In the genomic region with DNA sequence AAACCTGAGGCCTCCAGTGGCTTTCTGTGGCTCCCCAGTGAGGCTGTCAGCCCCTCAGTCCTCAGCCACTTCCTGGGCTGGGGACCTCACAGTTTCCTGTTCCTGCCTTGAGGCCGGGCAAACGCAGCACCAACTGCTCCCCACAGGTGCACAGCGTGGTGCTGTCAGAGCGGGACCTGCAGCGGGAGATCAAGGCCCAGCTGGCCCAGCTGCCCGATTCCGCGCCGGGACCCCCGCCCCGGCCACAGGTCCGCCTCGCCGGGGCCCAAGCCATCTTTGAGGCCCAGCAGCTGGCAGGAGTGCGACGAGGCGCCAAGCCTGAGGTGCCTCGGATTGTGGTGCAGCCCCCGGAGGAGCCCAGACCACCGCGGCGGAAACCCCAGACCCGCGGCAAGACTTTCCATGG, we compare ENCODE assay signal across 1 cellular context.
TF ChIP-seq lines count a peak whose summit lies in the region.

No MANE protein-coding gene starts in this region.

TF ChIP-seq in GM12878, 131 proteins besides CTCF, POLR2A, EP300 and RAD21 (continues in another document):
- no peak for TF ChIP-seq POLR2AphosphoS2 (IDR thresholded peaks at IDR 0.05; ENCODE audit: low read depth, low read length)
- TF ChIP-seq TCF7 (IDR thresholded peaks at IDR 0.05; ENCODE audit: borderline replicate concordance), result no peak
- TF ChIP-seq, protein P1, sequence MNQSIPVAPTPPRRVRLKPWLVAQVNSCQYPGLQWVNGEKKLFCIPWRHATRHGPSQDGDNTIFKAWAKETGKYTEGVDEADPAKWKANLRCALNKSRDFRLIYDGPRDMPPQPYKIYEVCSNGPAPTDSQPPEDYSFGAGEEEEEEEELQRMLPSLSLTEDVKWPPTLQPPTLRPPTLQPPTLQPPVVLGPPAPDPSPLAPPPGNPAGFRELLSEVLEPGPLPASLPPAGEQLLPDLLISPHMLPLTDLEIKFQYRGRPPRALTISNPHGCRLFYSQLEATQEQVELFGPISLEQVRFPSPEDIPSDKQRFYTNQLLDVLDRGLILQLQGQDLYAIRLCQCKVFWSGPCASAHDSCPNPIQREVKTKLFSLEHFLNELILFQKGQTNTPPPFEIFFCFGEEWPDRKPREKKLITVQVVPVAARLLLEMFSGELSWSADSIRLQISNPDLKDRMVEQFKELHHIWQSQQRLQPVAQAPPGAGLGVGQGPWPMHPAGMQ (IDR thresholded peaks at IDR 0.05; ENCODE audit: borderline replicate concordance), result no peak
- TF ChIP-seq, protein P2, sequence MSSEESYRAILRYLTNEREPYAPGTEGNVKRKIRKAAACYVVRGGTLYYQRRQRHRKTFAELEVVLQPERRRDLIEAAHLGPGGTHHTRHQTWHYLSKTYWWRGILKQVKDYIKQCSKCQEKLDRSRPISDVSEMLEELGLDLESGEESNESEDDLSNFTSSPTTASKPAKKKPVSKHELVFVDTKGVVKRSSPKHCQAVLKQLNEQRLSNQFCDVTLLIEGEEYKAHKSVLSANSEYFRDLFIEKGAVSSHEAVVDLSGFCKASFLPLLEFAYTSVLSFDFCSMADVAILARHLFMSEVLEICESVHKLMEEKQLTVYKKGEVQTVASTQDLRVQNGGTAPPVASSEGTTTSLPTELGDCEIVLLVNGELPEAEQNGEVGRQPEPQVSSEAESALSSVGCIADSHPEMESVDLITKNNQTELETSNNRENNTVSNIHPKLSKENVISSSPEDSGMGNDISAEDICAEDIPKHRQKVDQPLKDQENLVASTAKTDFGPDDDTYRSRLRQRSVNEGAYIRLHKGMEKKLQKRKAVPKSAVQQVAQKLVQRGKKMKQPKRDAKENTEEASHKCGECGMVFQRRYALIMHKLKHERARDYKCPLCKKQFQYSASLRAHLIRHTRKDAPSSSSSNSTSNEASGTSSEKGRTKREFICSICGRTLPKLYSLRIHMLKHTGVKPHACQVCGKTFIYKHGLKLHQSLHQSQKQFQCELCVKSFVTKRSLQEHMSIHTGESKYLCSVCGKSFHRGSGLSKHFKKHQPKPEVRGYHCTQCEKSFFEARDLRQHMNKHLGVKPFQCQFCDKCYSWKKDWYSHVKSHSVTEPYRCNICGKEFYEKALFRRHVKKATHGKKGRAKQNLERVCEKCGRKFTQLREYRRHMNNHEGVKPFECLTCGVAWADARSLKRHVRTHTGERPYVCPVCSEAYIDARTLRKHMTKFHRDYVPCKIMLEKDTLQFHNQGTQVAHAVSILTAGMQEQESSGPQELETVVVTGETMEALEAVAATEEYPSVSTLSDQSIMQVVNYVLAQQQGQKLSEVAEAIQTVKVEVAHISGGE (CRISPR knock-in tag; IDR thresholded peaks at IDR 0.05), result no peak
- peak; percentile 95 for TF ChIP-seq TCF3 (IDR thresholded peaks at IDR 0.05; ENCODE audit: borderline replicate concordance, insufficient read depth, low read depth, low read length)
- TF ChIP-seq ESRRA (IDR thresholded peaks at IDR 0.05; ENCODE audit: low read length), result no peak
- no peak for TF ChIP-seq SMARCA5 (IDR thresholded peaks at IDR 0.05)
- TF ChIP-seq TCF12 (IDR thresholded peaks at IDR 0.05; ENCODE audit: low read depth, low read length), result peak; percentile 91
- TF ChIP-seq CHD4 (IDR thresholded peaks at IDR 0.05), result no peak
- TF ChIP-seq FOXM1 (IDR thresholded peaks at IDR 0.05; ENCODE audit: low read depth, low read length), result no peak
- TF ChIP-seq EZH2 (IDR thresholded peaks at IDR 0.05; ENCODE audit: borderline replicate concordance, control insufficient read depth, low read depth, low read length), result no peak
- TF ChIP-seq, protein P3, sequence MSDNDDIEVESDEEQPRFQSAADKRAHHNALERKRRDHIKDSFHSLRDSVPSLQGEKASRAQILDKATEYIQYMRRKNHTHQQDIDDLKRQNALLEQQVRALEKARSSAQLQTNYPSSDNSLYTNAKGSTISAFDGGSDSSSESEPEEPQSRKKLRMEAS (IDR thresholded peaks at IDR 0.05; ENCODE audit: low read depth, low read length), result peak; percentile 55; the same call in 1 of the 2 replicates
- TF ChIP-seq, protein P4, sequence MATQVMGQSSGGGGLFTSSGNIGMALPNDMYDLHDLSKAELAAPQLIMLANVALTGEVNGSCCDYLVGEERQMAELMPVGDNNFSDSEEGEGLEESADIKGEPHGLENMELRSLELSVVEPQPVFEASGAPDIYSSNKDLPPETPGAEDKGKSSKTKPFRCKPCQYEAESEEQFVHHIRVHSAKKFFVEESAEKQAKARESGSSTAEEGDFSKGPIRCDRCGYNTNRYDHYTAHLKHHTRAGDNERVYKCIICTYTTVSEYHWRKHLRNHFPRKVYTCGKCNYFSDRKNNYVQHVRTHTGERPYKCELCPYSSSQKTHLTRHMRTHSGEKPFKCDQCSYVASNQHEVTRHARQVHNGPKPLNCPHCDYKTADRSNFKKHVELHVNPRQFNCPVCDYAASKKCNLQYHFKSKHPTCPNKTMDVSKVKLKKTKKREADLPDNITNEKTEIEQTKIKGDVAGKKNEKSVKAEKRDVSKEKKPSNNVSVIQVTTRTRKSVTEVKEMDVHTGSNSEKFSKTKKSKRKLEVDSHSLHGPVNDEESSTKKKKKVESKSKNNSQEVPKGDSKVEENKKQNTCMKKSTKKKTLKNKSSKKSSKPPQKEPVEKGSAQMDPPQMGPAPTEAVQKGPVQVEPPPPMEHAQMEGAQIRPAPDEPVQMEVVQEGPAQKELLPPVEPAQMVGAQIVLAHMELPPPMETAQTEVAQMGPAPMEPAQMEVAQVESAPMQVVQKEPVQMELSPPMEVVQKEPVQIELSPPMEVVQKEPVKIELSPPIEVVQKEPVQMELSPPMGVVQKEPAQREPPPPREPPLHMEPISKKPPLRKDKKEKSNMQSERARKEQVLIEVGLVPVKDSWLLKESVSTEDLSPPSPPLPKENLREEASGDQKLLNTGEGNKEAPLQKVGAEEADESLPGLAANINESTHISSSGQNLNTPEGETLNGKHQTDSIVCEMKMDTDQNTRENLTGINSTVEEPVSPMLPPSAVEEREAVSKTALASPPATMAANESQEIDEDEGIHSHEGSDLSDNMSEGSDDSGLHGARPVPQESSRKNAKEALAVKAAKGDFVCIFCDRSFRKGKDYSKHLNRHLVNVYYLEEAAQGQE (IDR thresholded peaks at IDR 0.05; ENCODE audit: low read depth, low read length), result no peak
- no peak for TF ChIP-seq NRF1 (conservative IDR thresholded peaks at IDR 0.05; ENCODE audit: low read depth, low read length)
- TF ChIP-seq CBX3 (IDR thresholded peaks at IDR 0.05; ENCODE audit: borderline replicate concordance, low read depth), result no peak
- no peak for TF ChIP-seq WRNIP1 (IDR thresholded peaks at IDR 0.05; ENCODE audit: borderline replicate concordance, low read depth, low read length)
- TF ChIP-seq RCOR1 (conservative IDR thresholded peaks at IDR 0.05; ENCODE audit: low read depth, low read length), result no peak
- no peak for TF ChIP-seq SUPT20H (IDR thresholded peaks at IDR 0.05; ENCODE audit: borderline replicate concordance, control insufficient read depth, low read depth, low read length)
- no peak for TF ChIP-seq NFIC (IDR thresholded peaks at IDR 0.05; ENCODE audit: low read depth, low read length)
- no peak for TF ChIP-seq MEF2A (IDR thresholded peaks at IDR 0.05; ENCODE audit: insufficient read depth, low read depth, low read length)
- TF ChIP-seq, protein P5, sequence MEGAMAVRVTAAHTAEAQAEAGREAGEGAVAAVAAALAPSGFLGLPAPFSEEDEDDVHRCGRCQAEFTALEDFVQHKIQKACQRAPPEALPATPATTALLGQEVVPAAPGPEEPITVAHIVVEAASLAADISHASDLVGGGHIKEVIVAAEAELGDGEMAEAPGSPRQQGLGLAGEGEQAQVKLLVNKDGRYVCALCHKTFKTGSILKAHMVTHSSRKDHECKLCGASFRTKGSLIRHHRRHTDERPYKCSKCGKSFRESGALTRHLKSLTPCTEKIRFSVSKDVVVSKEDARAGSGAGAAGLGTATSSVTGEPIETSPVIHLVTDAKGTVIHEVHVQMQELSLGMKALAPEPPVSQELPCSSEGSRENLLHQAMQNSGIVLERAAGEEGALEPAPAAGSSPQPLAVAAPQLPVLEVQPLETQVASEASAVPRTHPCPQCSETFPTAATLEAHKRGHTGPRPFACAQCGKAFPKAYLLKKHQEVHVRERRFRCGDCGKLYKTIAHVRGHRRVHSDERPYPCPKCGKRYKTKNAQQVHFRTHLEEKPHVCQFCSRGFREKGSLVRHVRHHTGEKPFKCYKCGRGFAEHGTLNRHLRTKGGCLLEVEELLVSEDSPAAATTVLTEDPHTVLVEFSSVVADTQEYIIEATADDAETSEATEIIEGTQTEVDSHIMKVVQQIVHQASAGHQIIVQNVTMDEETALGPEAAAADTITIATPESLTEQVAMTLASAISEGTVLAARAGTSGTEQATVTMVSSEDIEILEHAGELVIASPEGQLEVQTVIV (IDR thresholded peaks at IDR 0.05; ENCODE audit: borderline replicate concordance, partially characterized antibody), result no peak
- no peak for TF ChIP-seq JUNB (IDR thresholded peaks at IDR 0.05)
- TF ChIP-seq, protein P6, sequence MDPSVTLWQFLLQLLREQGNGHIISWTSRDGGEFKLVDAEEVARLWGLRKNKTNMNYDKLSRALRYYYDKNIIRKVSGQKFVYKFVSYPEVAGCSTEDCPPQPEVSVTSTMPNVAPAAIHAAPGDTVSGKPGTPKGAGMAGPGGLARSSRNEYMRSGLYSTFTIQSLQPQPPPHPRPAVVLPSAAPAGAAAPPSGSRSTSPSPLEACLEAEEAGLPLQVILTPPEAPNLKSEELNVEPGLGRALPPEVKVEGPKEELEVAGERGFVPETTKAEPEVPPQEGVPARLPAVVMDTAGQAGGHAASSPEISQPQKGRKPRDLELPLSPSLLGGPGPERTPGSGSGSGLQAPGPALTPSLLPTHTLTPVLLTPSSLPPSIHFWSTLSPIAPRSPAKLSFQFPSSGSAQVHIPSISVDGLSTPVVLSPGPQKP (IDR thresholded peaks at IDR 0.05; ENCODE audit: low read depth, low read length), result no peak
- no peak for TF ChIP-seq BMI1 (IDR thresholded peaks at IDR 0.05; ENCODE audit: borderline replicate concordance)
- TF ChIP-seq, protein P7, sequence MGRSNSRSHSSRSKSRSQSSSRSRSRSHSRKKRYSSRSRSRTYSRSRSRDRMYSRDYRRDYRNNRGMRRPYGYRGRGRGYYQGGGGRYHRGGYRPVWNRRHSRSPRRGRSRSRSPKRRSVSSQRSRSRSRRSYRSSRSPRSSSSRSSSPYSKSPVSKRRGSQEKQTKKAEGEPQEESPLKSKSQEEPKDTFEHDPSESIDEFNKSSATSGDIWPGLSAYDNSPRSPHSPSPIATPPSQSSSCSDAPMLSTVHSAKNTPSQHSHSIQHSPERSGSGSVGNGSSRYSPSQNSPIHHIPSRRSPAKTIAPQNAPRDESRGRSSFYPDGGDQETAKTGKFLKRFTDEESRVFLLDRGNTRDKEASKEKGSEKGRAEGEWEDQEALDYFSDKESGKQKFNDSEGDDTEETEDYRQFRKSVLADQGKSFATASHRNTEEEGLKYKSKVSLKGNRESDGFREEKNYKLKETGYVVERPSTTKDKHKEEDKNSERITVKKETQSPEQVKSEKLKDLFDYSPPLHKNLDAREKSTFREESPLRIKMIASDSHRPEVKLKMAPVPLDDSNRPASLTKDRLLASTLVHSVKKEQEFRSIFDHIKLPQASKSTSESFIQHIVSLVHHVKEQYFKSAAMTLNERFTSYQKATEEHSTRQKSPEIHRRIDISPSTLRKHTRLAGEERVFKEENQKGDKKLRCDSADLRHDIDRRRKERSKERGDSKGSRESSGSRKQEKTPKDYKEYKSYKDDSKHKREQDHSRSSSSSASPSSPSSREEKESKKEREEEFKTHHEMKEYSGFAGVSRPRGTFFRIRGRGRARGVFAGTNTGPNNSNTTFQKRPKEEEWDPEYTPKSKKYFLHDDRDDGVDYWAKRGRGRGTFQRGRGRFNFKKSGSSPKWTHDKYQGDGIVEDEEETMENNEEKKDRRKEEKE (IDR thresholded peaks at IDR 0.05), result no peak
- 0 out of 2 replicates have a peak, but pooled peaks have one; percentile 41 for TF ChIP-seq MXI1 (IDR thresholded peaks at IDR 0.05; ENCODE audit: low read depth, low read length)
- TF ChIP-seq CREM (IDR thresholded peaks at IDR 0.05; ENCODE audit: low read depth), result peak; percentile 12; the same call in 1 of the 2 replicates
- no peak for TF ChIP-seq ZNF207 (IDR thresholded peaks at IDR 0.05; ENCODE audit: borderline replicate concordance)
- TF ChIP-seq, protein P8, sequence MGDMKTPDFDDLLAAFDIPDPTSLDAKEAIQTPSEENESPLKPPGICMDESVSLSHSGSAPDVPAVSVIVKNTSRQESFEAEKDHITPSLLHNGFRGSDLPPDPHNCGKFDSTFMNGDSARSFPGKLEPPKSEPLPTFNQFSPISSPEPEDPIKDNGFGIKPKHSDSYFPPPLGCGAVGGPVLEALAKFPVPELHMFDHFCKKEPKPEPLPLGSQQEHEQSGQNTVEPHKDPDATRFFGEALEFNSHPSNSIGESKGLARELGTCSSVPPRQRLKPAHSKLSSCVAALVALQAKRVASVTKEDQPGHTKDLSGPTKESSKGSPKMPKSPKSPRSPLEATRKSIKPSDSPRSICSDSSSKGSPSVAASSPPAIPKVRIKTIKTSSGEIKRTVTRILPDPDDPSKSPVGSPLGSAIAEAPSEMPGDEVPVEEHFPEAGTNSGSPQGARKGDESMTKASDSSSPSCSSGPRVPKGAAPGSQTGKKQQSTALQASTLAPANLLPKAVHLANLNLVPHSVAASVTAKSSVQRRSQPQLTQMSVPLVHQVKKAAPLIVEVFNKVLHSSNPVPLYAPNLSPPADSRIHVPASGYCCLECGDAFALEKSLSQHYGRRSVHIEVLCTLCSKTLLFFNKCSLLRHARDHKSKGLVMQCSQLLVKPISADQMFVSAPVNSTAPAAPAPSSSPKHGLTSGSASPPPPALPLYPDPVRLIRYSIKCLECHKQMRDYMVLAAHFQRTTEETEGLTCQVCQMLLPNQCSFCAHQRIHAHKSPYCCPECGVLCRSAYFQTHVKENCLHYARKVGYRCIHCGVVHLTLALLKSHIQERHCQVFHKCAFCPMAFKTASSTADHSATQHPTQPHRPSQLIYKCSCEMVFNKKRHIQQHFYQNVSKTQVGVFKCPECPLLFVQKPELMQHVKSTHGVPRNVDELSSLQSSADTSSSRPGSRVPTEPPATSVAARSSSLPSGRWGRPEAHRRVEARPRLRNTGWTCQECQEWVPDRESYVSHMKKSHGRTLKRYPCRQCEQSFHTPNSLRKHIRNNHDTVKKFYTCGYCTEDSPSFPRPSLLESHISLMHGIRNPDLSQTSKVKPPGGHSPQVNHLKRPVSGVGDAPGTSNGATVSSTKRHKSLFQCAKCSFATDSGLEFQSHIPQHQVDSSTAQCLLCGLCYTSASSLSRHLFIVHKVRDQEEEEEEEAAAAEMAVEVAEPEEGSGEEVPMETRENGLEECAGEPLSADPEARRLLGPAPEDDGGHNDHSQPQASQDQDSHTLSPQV (IDR thresholded peaks at IDR 0.05), result no peak
- no peak for TF ChIP-seq HDGF (IDR thresholded peaks at IDR 0.05)
